ENCODE assay signal across 8 cellular contexts in the genomic region with DNA sequence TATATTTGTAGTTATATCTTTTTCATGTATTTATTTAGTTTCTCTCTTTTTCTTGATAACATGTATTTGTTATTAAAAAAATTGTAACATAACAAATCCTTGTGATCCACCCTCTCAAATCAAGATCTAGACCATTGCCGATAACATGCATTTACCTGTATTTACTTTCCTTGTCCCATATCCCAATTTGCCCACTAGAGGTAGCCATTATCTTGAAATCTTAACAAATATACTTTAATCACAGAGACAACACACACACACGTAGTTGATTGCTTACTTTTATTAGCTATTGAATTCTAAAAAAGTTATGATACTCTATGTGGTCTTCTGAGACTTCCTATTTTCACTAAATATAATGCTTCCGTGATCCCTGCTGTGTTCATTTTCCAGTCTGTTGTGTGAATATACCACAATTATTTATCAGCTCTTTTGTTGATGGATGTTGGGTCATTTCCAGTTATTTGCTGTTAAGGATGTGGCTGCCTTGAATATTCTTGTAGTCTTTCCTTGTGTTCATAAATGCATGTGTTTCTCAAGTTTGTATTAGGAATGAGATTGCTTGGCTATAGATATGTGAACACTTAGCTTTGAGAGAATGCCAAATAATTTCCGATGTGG. TPM values are rescaled to one million over a fixed set of nuclear protein-coding genes. Genes with fewer than 3 reads are reported as not detected.
DNase-seq lines count a peak whose midpoint lies in the region; ATAC-seq, FAIRE-seq and TF ChIP-seq lines count a peak whose summit lies in the region.

No MANE protein-coding gene starts in this region.

- CTCF ChIA-PET in AG04449 (lab: Yijun Ruan, JAX) = interaction anchor here (0.7 to 2.2 kb wide), 6 partner anchors 12 to 235 kb away, joined by 3 to 10 read pairs (median 4); no protein-coding TSS in a partner anchor

- ATAC-seq in gastroesophageal sphincter (no peak), GM21619 (IDR thresholded peaks at IDR 0.05; ENCODE audit: unreplicated experiment) (no peak)

- H3K4me3 ChIP-seq in AG04449 (ENCODE audit: low read depth, low read length) (no peak overlapping the region), gastroesophageal sphincter (no peak overlapping the region), tibial artery (no peak overlapping the region)

- no peak for TF ChIP-seq POLR2A in gastroesophageal sphincter (IDR thresholded peaks at IDR 0.05)
- no peak for TF ChIP-seq POLR2A in GM12891 (IDR thresholded peaks at IDR 0.05; ENCODE audit: low read depth, low read length)

- no peak for TF ChIP-seq EP300 in gastroesophageal sphincter (IDR thresholded peaks at IDR 0.05)

- FAIRE-seq in GM18507 (lab: Jason Lieb, UNC) (peak; percentile 60), RCC 7860 (lab: Jason Lieb, UNC) (peak; percentile 72), GM12891 (lab: Jason Lieb, UNC) (no peak)

- no peaks in the 10 kb centered on the region for H3K36me3 ChIP-seq in gastroesophageal sphincter
- H3K36me3 ChIP-seq in tibial artery = no peaks in the 10 kb centered on the region

- no peaks in the 10 kb centered on the region for H3K4me1 ChIP-seq in gastroesophageal sphincter
- no peaks in the 10 kb centered on the region for H3K4me1 ChIP-seq in tibial artery

- POLR2A ChIA-PET in AG04449 (lab: Yijun Ruan, JAX) = no interaction called here

- H3K27ac ChIP-seq in gastroesophageal sphincter (no peak overlapping the region), tibial artery (no peak overlapping the region)

- H3K27me3 ChIP-seq in gastroesophageal sphincter = no peaks in the 10 kb centered on the region
- no peaks in the 10 kb centered on the region for H3K27me3 ChIP-seq in tibial artery

- WGBS in gastroesophageal sphincter (ENCODE audit: low coverage in 1 of 2), 2 donors = 30 to 31% methylated on average over 4 of the region's 4 CpGs

- H3K9me3 ChIP-seq in gastroesophageal sphincter (no peaks in the 10 kb centered on the region), tibial artery (no peaks in the 10 kb centered on the region)

- intact Hi-C loops in tibial artery (cut with DNase I; ENCODE audit: low total_unique reads) = no loop called here

- TF ChIP-seq CTCF in AG04449 (IDR thresholded peaks at IDR 0.05; ENCODE audit: insufficient read depth, low read length, missing control alignments) (peak; percentile 20), gastroesophageal sphincter (IDR thresholded peaks at IDR 0.05) (peak; percentile 24 to 61 (median 54)), tibial artery (IDR thresholded peaks at IDR 0.05) (peak; percentile 41 to 49)

- DNase-seq in AG04449 (ENCODE audit: low read depth, low spot score) (no peak), GM18507 (ENCODE audit: extremely low spot score, insufficient read length, low read depth) (no peak), RCC 7860 (ENCODE audit: low spot score) (peak; percentile 29), tibial artery (no peak), GM12891 (ENCODE audit: insufficient read length, low spot score) (no peak)
- no peak for DNase-seq in activated naive CD4-positive, alpha-beta T cell (lab: John Stamatoyannopoulos, UW)

TF ChIP-seq in GM12891, 5 proteins besides CTCF, POLR2A, EP300 and RAD21:
- no peak for TF ChIP-seq POLR2AphosphoS5 (IDR thresholded peaks at IDR 0.05; ENCODE audit: low read depth, low read length)
- TF ChIP-seq POU2F2 (IDR thresholded peaks at IDR 0.05; ENCODE audit: low read depth, low read length) = no peak
- no peak for TF ChIP-seq SPI1 (IDR thresholded peaks at IDR 0.05; ENCODE audit: low read depth, low read length)
- TF ChIP-seq TAF1 (IDR thresholded peaks at IDR 0.05; ENCODE audit: low read depth, low read length) = no peak
- no peak for TF ChIP-seq PAX5 (IDR thresholded peaks at IDR 0.05; ENCODE audit: insufficient read depth, low read length, severe bottlenecking)

RNA-seq across cellular contexts. Expression of a gene that starts 31.3 kb away (rescaled TPM):
- 10 to 100 TPM; 40.6 to 92.8 (median 50.7) TPM for total RNA-seq in gastroesophageal sphincter
- 17.0 TPM for polyA plus RNA-seq in GM12891 (2012; ENCODE audit: low read depth, missing spikeins)
